1 cellular context compared by ENCODE assay signal in genomic region chr1:63000508-63000907, GRCh38.
TF ChIP-seq lines count a peak whose summit lies in the region.

No MANE protein-coding gene starts in this region.

TF ChIP-seq in GM23338, 12 proteins besides CTCF, POLR2A, EP300 and RAD21 (continued from another document):
- TF ChIP-seq EZH2 (IDR thresholded peaks at IDR 0.05; ENCODE audit: low read depth, unreplicated experiment) (no peak), STAT1 (IDR thresholded peaks at IDR 0.05; ENCODE audit: unreplicated experiment) (no peak), CREB1 (CRISPR knock-in tag; IDR thresholded peaks at IDR 0.05; ENCODE audit: low read depth) (no peak), ZNF462 (CRISPR knock-in tag; IDR thresholded peaks at IDR 0.05) (no peak), ZNF114 (CRISPR knock-in tag; IDR thresholded peaks at IDR 0.05) (no peak), ETS1 (IDR thresholded peaks at IDR 0.05) (no peak), ZNF331 (CRISPR knock-in tag; IDR thresholded peaks at IDR 0.05; ENCODE audit: low read depth) (no peak)
